ENCODE assay signal across 11 cellular contexts in genomic region chr15:52483712-52484111, GRCh38. TPM values are rescaled to one million over a fixed set of nuclear protein-coding genes. Genes with fewer than 3 reads are reported as not detected.
A peak's percentile ranks its signal among the peaks of the same experiment; 100 is the strongest.
DNase-seq lines count a peak whose midpoint lies in the region; ATAC-seq and TF ChIP-seq lines count a peak whose summit lies in the region.
"Had no signal": no experiment of that assay in that cellular context is flagged by ENCODE, and none has a peak within 500 bp of the region (broad histone marks: within the 10 kb centered on the region; RNA-seq: fewer than 3 reads in every experiment).

No MANE protein-coding gene starts in this region.

- H3K36me3 ChIP-seq in SK-N-SH (replicated peaks in 1 of 2; ENCODE audit: control insufficient read depth in 1 of 2, insufficient read depth in 2 of 2, low read length in 1 of 2) (no peaks in the 10 kb centered on the region), smooth muscle cell (ENCODE audit: low read depth) (no peaks in the 10 kb centered on the region)
- H3K36me3 ChIP-seq: WERI-Rb-1 had no signal

- no peaks in the 10 kb centered on the region for H3K9me3 ChIP-seq in SK-N-SH
- H3K9me3 ChIP-seq in smooth muscle cell (replicated peaks; ENCODE audit: low read depth), result no peaks in the 10 kb centered on the region

- POLR2A ChIA-PET in SK-N-SH (lab: Yijun Ruan, JAX), result no interaction called here

- H3K9ac ChIP-seq in SK-N-SH (no peak overlapping the region), smooth muscle cell (ENCODE audit: low read depth) (no peak overlapping the region)

- H3K4me1 ChIP-seq in SK-N-SH (ENCODE audit: control insufficient read depth in 1 of 2, insufficient read depth in 2 of 2, low read depth in 1 of 2, low read length in 1 of 2) (peaks cover 3 to 25% of the 10 kb centered on the region in 2 experiments), smooth muscle cell (ENCODE audit: low read depth) (peaks cover 57% of the 10 kb centered on the region)

- ATAC-seq in HG03175 (IDR thresholded peaks at IDR 0.05; ENCODE audit: unreplicated experiment), result no peak
- ATAC-seq: naive thymus-derived CD8-positive, alpha-beta T cell had no signal

- no peak overlapping the region for H3K4me3 ChIP-seq in SK-N-SH (ENCODE audit: low read depth in 2 of 2, low read length in 1 of 2)
- H3K4me3 ChIP-seq in smooth muscle cell, result no peak overlapping the region

- 51% methylated on average over 3 of the region's 3 CpGs for WGBS in SK-N-SH (ENCODE audit: low lambda C conversion rate)
- WGBS in smooth muscle cell (ENCODE audit: low lambda C conversion rate), result 32% methylated on average over 3 of the region's 3 CpGs

- H2AFZ ChIP-seq in SK-N-SH (ENCODE audit: low read depth) (no peak overlapping the region), smooth muscle cell (ENCODE audit: low read depth) (no peak overlapping the region)

- H3K79me2 ChIP-seq in SK-N-SH (ENCODE audit: insufficient read depth) (peaks cover 60% of the 10 kb centered on the region), smooth muscle cell (ENCODE audit: low read depth) (peaks cover 80% of the 10 kb centered on the region)

- CTCF ChIA-PET in SK-N-SH (lab: Yijun Ruan, JAX), result interaction anchor here (1.0 kb wide), 1 partner anchor 19 kb away, joined by 3 read pairs; no protein-coding TSS in a partner anchor

- H3K27me3 ChIP-seq in SK-N-SH (ENCODE audit: insufficient read depth), result no peaks in the 10 kb centered on the region
- no peaks in the 10 kb centered on the region for H3K27me3 ChIP-seq in smooth muscle cell (ENCODE audit: low read depth)

- H3K27ac ChIP-seq in SK-N-SH (ENCODE audit: low read depth in 2 of 2, low read length in 1 of 2), result peak overlapping the region in 1 of 2 experiments; percentile 75; a peak in 2 of 4 replicates
- peak overlapping the region; percentile 85 for H3K27ac ChIP-seq in smooth muscle cell (ENCODE audit: low read depth)
- H3K27ac ChIP-seq: 22Rv1, WERI-Rb-1 had no signal

- DNase-seq in NCI-H82 (lab: John Stamatoyannopoulos, UW), result peak; percentile 12
- DNase-seq in NCI-H82 treated with DMSO at 0.1 percent for 48 hours (lab: John Stamatoyannopoulos, UW; ENCODE audit: unreplicated experiment), result no peak
- DNase-seq in SK-N-SH, result no peak
- DNase-seq in fibroblast of gingiva (ENCODE audit: low read depth), result peak; percentile 49
- no peak for DNase-seq in smooth muscle cell (lab: John Stamatoyannopoulos, UW; ENCODE audit: unreplicated experiment)
- DNase-seq in COLO829 (ENCODE audit: low spot score), result no peak
- DNase-seq in NCI-H2227 treated with DMSO at 0.1 percent for 48 hours (lab: John Stamatoyannopoulos, UW), result no peak
- DNase-seq: naive thymus-derived CD8-positive, alpha-beta T cell; WERI-Rb-1 had no signal

- H3F3A ChIP-seq in SK-N-SH (replicated peaks; ENCODE audit: insufficient read depth) (peaks cover 26% of the 10 kb centered on the region), smooth muscle cell (ENCODE audit: low read depth) (peaks cover 30% of the 10 kb centered on the region)

- no peaks in the 10 kb centered on the region for H3K9me2 ChIP-seq in SK-N-SH

- TF ChIP-seq CTCF in SK-N-SH (IDR thresholded peaks at IDR 0.05) (no peak), smooth muscle cell (IDR thresholded peaks at IDR 0.05; ENCODE audit: borderline replicate concordance, insufficient read depth, poor library complexity, severe bottlenecking) (no peak)

- no peaks in the 10 kb centered on the region for H4K20me1 ChIP-seq in SK-N-SH (ENCODE audit: insufficient read depth)
- no peaks in the 10 kb centered on the region for H4K20me1 ChIP-seq in smooth muscle cell (ENCODE audit: low read depth)

- no peak for TF ChIP-seq RAD21 in SK-N-SH (IDR thresholded peaks at IDR 0.05; ENCODE audit: low read length)

- peak overlapping the region; percentile 20; the same call in 1 of the 2 replicates for H3K4me2 ChIP-seq in SK-N-SH
- peak overlapping the region; percentile 66 for H3K4me2 ChIP-seq in smooth muscle cell

- TF ChIP-seq EP300 in SK-N-SH (IDR thresholded peaks at IDR 0.05; ENCODE audit: borderline replicate concordance in 1 of 2, low read depth in 1 of 2, low read length in 1 of 2), result no peak

TF ChIP-seq in SK-N-SH, 30 proteins besides CTCF, POLR2A, EP300 and RAD21:
- TF ChIP-seq RCOR1 (IDR thresholded peaks at IDR 0.05; ENCODE audit: low read length) (no peak), JUND (IDR thresholded peaks at IDR 0.05) (peak; percentile 34), MAX (IDR thresholded peaks at IDR 0.05; ENCODE audit: low read depth) (no peak), NFIC (IDR thresholded peaks at IDR 0.05; ENCODE audit: borderline replicate concordance) (peak; percentile 39), FOSL2 (IDR thresholded peaks at IDR 0.05; ENCODE audit: borderline replicate concordance, low read depth) (peak; percentile 64), TCF12 (IDR thresholded peaks at IDR 0.05) (peak; percentile 53; the same call in 1 of the 2 replicates), PBX3 (IDR thresholded peaks at IDR 0.05) (peak; percentile 62), REST (IDR thresholded peaks at IDR 0.05; ENCODE audit: low read depth, low read length) (no peak), EZH2phosphoT487 (IDR thresholded peaks at IDR 0.05; ENCODE audit: borderline replicate concordance, low read depth) (no peak), GABPA (IDR thresholded peaks at IDR 0.05; ENCODE audit: low read depth) (no peak), NRF1 (IDR thresholded peaks at IDR 0.05; ENCODE audit: low read depth, low read length) (no peak), MEF2A (IDR thresholded peaks at IDR 0.05; ENCODE audit: borderline replicate concordance, low read depth) (0 out of 2 replicates have a peak, but pooled peaks have one; percentile 30)

RNA-seq across cellular contexts. Expression of gene MYO5A, which starts 45.0 kb away (rescaled TPM):
- polyA plus RNA-seq in SK-N-SH (2012; rRNA removed) (11.0 and 12.1 TPM in 2 replicates), smooth muscle cell (22.4 and 29.4 TPM in 2 replicates)
- 11.0 and 12.7 TPM in 2 replicates for polyA plus RNA-seq in SK-N-SH (2012; cell fraction: cytosol; rRNA removed)
- 11.3 and 16.1 TPM in 2 replicates for polyA plus RNA-seq in SK-N-SH (2012; cell fraction: nucleus; rRNA removed)
- 68.8 and 72.1 TPM in 2 replicates for total RNA-seq in smooth muscle cell

Comparison
In these comparisons a context has a peak if more than half of its experiments do, and no peak if none do; other contexts are left out.
1. DNase-seq: peak in NCI-H82 (single experiment) and fibroblast of gingiva (single experiment); none in NCI-H82 treated with DMSO at 0.1 percent for 48 hours (single experiment), SK-N-SH (single experiment), smooth muscle cell (single experiment), COLO829 (single experiment) and NCI-H2227 treated with DMSO at 0.1 percent for 48 hours (single experiment).